ENCODE assay signal across 21 cellular contexts in genomic region chr10:34827087-34827766, GRCh38. TPM values are rescaled to one million over a fixed set of nuclear protein-coding genes. Genes with fewer than 3 reads are reported as not detected.
DNase-seq lines count a peak whose midpoint lies in the region; ATAC-seq and TF ChIP-seq lines count a peak whose summit lies in the region.
"Had no signal": no experiment of that assay in that cellular context is flagged by ENCODE, and none has a peak within 500 bp of the region (broad histone marks: within the 10 kb centered on the region; RNA-seq: fewer than 3 reads in every experiment).

No MANE protein-coding gene starts in this region.

- no peak for TF ChIP-seq CTCF in WTC11 (IDR thresholded peaks at IDR 0.05)

- peaks cover 21% of the 10 kb centered on the region for H3K4me1 Mint-ChIP-seq in WTC11
- H3K4me1 Mint-ChIP-seq: CD14-positive monocyte had no signal

- DNase-seq in GM03348 (ENCODE audit: low spot score) = peak; percentile 22
- DNase-seq in NCI-H2227 (lab: John Stamatoyannopoulos, UW; ENCODE audit: unreplicated experiment) = peak; percentile 68
- DNase-seq in WTC11 (ENCODE audit: low spot score) = no peak
- DNase-seq in iris pigment epithelial cell (ENCODE audit: low read depth) = peak; percentile 5
- no peak for DNase-seq in dedifferentiated amniotic fluid mesenchymal stem cell (ENCODE audit: extremely low spot score)
- no peak for DNase-seq in cortex of kidney (lab: John Stamatoyannopoulos, UW)
- no peak for DNase-seq in NCI-H146 treated with DMSO at 0.1 percent for 48 hours (lab: John Stamatoyannopoulos, UW; ENCODE audit: unreplicated experiment)
- DNase-seq: 8988T; ACHN; AML-193; BE2C; CD4-positive, alpha-beta T cell; CD8-positive, alpha-beta memory T cell; DMS 273 treated with DMSO at 0.1 percent for 48 hours; DMS79; EL; GDM1; GOT3 had no signal

- no peak for ATAC-seq in WTC11
- no peak for ATAC-seq in GM21390 (IDR thresholded peaks at IDR 0.05; ENCODE audit: unreplicated experiment)
- ATAC-seq: A549 had no signal

- no peak overlapping the region for H3K4me3 Mint-ChIP-seq in WTC11
- H3K4me3 Mint-ChIP-seq: CD14-positive monocyte; CD4-positive, alpha-beta T cell; CD8-positive, alpha-beta memory T cell had no signal

- CTCF ChIA-PET in WTC11 (lab: Charles Lee) = no interaction called here

- H3K27me3 Mint-ChIP-seq in WTC11 (ENCODE audit: low read depth) = no peaks in the 10 kb centered on the region

- POLR2A ChIA-PET in WTC11 (lab: Charles Lee) = no interaction called here

- no peak overlapping the region for H3K27ac Mint-ChIP-seq in WTC11
- H3K27ac Mint-ChIP-seq: CD14-positive monocyte; CD4-positive, alpha-beta T cell; CD8-positive, alpha-beta memory T cell had no signal

- no peaks in the 10 kb centered on the region for H3K9me3 Mint-ChIP-seq in WTC11
- H3K9me3 Mint-ChIP-seq: CD4-positive, alpha-beta T cell had no signal

- H3K36me3 Mint-ChIP-seq in WTC11 = no peaks in the 10 kb centered on the region
- H3K36me3 Mint-ChIP-seq: CD14-positive monocyte; CD8-positive, alpha-beta memory T cell had no signal

TF ChIP-seq in WTC11, 78 proteins besides CTCF, POLR2A, EP300 and RAD21:
- TF ChIP-seq USF1 (CRISPR knock-in tag; IDR thresholded peaks at IDR 0.05) = no peak
- TF ChIP-seq ZNF121 (CRISPR knock-in tag; IDR thresholded peaks at IDR 0.05) = peak; percentile 7; the same call in 1 of the 2 replicates
TF ChIP-seq in WTC11: peak in this region for 1.

RNA-seq across cellular contexts. Expression of gene PARD3, which starts 12.1 kb away (rescaled TPM):
- 44.9 to 51.8 TPM (median 47.0 TPM) in 3 replicates for total RNA-seq in WTC11 (2021)

Comparison
In these comparisons a context has a peak if more than half of its experiments do, and no peak if none do; other contexts are left out.
1. DNase-seq: peak in GM03348 (single experiment), NCI-H2227 (single experiment) and iris pigment epithelial cell (single experiment); none in WTC11 (single experiment), dedifferentiated amniotic fluid mesenchymal stem cell (single experiment), cortex of kidney (single experiment) and NCI-H146 treated with DMSO at 0.1 percent for 48 hours (single experiment).